In the genomic region with DNA sequence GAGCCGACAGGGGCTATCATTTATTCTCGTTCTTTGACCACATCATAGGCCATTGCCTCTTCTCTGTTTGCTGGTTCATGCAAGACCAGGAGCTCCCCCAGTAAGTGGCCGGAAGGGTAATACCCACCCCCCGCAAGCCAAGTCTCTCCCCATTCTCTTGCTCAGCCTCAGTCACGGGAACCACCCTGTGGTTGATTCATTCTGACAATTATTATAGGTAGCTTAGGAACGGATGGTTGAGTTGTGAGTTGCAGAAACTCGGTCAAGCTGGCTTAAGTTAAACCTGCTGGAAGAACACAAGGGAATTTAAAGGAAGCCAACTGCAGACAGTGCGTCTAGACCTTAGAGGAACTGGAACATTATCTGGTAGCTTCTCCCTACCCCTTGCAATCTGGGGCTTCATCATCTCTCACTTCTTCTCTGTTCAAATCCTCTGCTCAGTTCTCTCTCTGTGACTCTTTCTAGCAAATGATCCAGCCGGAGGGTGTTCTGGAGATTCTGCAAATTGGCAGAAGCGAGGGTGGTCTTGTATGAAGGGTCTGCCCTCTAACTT, we compare ENCODE assay signal across 2 cellular contexts.
TF ChIP-seq lines count a peak whose summit lies in the region.

No MANE protein-coding gene starts in this region.

TF ChIP-seq in SK-N-SH, 30 proteins besides CTCF, POLR2A, EP300 and RAD21:
- TF ChIP-seq, protein P1, sequence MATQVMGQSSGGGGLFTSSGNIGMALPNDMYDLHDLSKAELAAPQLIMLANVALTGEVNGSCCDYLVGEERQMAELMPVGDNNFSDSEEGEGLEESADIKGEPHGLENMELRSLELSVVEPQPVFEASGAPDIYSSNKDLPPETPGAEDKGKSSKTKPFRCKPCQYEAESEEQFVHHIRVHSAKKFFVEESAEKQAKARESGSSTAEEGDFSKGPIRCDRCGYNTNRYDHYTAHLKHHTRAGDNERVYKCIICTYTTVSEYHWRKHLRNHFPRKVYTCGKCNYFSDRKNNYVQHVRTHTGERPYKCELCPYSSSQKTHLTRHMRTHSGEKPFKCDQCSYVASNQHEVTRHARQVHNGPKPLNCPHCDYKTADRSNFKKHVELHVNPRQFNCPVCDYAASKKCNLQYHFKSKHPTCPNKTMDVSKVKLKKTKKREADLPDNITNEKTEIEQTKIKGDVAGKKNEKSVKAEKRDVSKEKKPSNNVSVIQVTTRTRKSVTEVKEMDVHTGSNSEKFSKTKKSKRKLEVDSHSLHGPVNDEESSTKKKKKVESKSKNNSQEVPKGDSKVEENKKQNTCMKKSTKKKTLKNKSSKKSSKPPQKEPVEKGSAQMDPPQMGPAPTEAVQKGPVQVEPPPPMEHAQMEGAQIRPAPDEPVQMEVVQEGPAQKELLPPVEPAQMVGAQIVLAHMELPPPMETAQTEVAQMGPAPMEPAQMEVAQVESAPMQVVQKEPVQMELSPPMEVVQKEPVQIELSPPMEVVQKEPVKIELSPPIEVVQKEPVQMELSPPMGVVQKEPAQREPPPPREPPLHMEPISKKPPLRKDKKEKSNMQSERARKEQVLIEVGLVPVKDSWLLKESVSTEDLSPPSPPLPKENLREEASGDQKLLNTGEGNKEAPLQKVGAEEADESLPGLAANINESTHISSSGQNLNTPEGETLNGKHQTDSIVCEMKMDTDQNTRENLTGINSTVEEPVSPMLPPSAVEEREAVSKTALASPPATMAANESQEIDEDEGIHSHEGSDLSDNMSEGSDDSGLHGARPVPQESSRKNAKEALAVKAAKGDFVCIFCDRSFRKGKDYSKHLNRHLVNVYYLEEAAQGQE (IDR thresholded peaks at IDR 0.05; ENCODE audit: low read depth, low read length): no peak
- TF ChIP-seq TCF12 (IDR thresholded peaks at IDR 0.05) (no peak), JUND (IDR thresholded peaks at IDR 0.05) (no peak), GABPA (IDR thresholded peaks at IDR 0.05; ENCODE audit: low read depth) (no peak), RCOR1 (IDR thresholded peaks at IDR 0.05; ENCODE audit: low read length) (no peak), YY1 (IDR thresholded peaks at IDR 0.05; ENCODE audit: low read depth) (no peak), CHD2 (IDR thresholded peaks at IDR 0.05; ENCODE audit: low read length, partially characterized antibody) (no peak), MEF2A (IDR thresholded peaks at IDR 0.05; ENCODE audit: borderline replicate concordance, low read depth) (no peak), GATA2 (CRISPR knock-in tag; IDR thresholded peaks at IDR 0.05) (no peak), SIN3A (IDR thresholded peaks at IDR 0.05; ENCODE audit: borderline replicate concordance, low read depth, low read length) (no peak), ELF1 (IDR thresholded peaks at IDR 0.05) (no peak)
- TF ChIP-seq, protein P2, sequence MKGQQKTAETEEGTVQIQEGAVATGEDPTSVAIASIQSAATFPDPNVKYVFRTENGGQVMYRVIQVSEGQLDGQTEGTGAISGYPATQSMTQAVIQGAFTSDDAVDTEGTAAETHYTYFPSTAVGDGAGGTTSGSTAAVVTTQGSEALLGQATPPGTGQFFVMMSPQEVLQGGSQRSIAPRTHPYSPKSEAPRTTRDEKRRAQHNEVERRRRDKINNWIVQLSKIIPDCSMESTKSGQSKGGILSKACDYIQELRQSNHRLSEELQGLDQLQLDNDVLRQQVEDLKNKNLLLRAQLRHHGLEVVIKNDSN (IDR thresholded peaks at IDR 0.05; ENCODE audit: borderline replicate concordance, low read depth): no peak
- TF ChIP-seq, protein P3, sequence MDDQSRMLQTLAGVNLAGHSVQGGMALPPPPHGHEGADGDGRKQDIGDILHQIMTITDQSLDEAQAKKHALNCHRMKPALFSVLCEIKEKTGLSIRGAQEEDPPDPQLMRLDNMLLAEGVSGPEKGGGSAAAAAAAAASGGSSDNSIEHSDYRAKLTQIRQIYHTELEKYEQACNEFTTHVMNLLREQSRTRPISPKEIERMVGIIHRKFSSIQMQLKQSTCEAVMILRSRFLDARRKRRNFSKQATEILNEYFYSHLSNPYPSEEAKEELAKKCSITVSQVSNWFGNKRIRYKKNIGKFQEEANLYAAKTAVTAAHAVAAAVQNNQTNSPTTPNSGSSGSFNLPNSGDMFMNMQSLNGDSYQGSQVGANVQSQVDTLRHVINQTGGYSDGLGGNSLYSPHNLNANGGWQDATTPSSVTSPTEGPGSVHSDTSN (IDR thresholded peaks at IDR 0.05): no peak
TF ChIP-seq in SK-N-SH: peak in this region for 0.

TF ChIP-seq in SK-N-SH treated with all-trans-retinoic acid at 6 μM for 48 hours, 23 proteins besides CTCF, POLR2A, EP300 and RAD21 (continued from another document):
- TF ChIP-seq, protein P4, sequence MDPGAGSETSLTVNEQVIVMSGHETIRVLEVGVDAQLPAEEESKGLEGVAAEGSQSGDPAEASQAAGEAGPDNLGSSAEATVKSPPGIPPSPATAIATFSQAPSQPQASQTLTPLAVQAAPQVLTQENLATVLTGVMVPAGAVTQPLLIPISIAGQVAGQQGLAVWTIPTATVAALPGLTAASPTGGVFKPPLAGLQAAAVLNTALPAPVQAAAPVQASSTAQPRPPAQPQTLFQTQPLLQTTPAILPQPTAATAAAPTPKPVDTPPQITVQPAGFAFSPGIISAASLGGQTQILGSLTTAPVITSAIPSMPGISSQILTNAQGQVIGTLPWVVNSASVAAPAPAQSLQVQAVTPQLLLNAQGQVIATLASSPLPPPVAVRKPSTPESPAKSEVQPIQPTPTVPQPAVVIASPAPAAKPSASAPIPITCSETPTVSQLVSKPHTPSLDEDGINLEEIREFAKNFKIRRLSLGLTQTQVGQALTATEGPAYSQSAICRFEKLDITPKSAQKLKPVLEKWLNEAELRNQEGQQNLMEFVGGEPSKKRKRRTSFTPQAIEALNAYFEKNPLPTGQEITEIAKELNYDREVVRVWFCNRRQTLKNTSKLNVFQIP (CRISPR knock-in tag; IDR thresholded peaks at IDR 0.05; ENCODE audit: borderline replicate concordance, low read depth): no peak
- TF ChIP-seq SNAI2 (CRISPR knock-in tag; IDR thresholded peaks at IDR 0.05): no peak
- TF ChIP-seq ZFP30 (CRISPR knock-in tag; IDR thresholded peaks at IDR 0.05): no peak
- TF ChIP-seq ZC3H10 (CRISPR knock-in tag; IDR thresholded peaks at IDR 0.05): no peak
- no peak for TF ChIP-seq ZNF8 (CRISPR knock-in tag; IDR thresholded peaks at IDR 0.05)
- no peak for TF ChIP-seq ARNTL (CRISPR knock-in tag; IDR thresholded peaks at IDR 0.05; ENCODE audit: borderline replicate concordance, low read depth)
TF ChIP-seq in SK-N-SH treated with all-trans-retinoic acid at 6 μM for 48 hours: peak in this region for 0.
